Comparison of ENCODE assay signal across 35 cellular contexts in genomic region chr5:128586848-128587247, GRCh38. TPM values are rescaled to one million over a fixed set of nuclear protein-coding genes. Genes with fewer than 3 reads are reported as not detected.
"Had no signal": no experiment of that assay in that cellular context is flagged by ENCODE, and none has a peak within 500 bp of the region (broad histone marks: within the 10 kb centered on the region; RNA-seq: fewer than 3 reads in every experiment).

No MANE protein-coding gene starts in this region.

- H3K27me3 ChIP-seq: adrenal gland, body of pancreas, esophagus muscularis mucosa, foreskin keratinocyte, gastrocnemius medialis, heart left ventricle had no signal

- ATAC-seq: activated CD4-positive, CD25-positive, alpha-beta regulatory T cell treated with anti-CD3 and anti-CD28 coated beads, Interleukin-2, amount 50 U/mL, for 24 hours; activated CD8-positive, alpha-beta T cell treated with anti-CD3 and anti-CD28 coated beads for 36 hours; activated T-cell treated with anti-CD3 and anti-CD28 coated beads, Interleukin-2, amount 50 U/mL, for 4 hours; activated T-helper 17 cell treated with anti-CD3 and anti-CD28 coated beads, Interleukin-2, amount 50 U/mL, for 72 hours; body of pancreas; effector memory CD8-positive, alpha-beta T cell; foreskin keratinocyte; gastrocnemius medialis; heart left ventricle; T-helper 17 cell had no signal

- H3K4me1 ChIP-seq: adrenal gland, body of pancreas, esophagus muscularis mucosa, foreskin keratinocyte, gastrocnemius medialis, heart left ventricle had no signal

- H3K36me3 ChIP-seq: adrenal gland, esophagus muscularis mucosa, gastrocnemius medialis, heart left ventricle, WERI-Rb-1 had no signal

- H3K27me3 Mint-ChIP-seq: activated B cell treated with CpG ODN at 0.5 μM for 24 hours; activated CD8-positive, alpha-beta T cell treated with anti-CD3 and anti-CD28 coated beads for 36 hours; activated naive CD8-positive, alpha-beta T cell; activated T-helper 17 cell treated with anti-CD3 and anti-CD28 coated beads, Interleukin-2, amount 50 U/mL, for 72 hours; effector memory CD8-positive, alpha-beta T cell; T-helper 17 cell had no signal

- H3K4me3 ChIP-seq: adrenal gland, body of pancreas, coronary artery, esophagus muscularis mucosa, gastrocnemius medialis, heart left ventricle had no signal

- H3K9me3 ChIP-seq: adrenal gland, body of pancreas, esophagus muscularis mucosa, gastrocnemius medialis had no signal

- H3K27ac Mint-ChIP-seq: activated B cell treated with CpG ODN at 0.5 μM for 24 hours; activated CD8-positive, alpha-beta T cell treated with anti-CD3 and anti-CD28 coated beads for 36 hours; activated naive CD8-positive, alpha-beta T cell; activated T-helper 17 cell treated with anti-CD3 and anti-CD28 coated beads, Interleukin-2, amount 50 U/mL, for 72 hours; effector memory CD8-positive, alpha-beta T cell; T-helper 17 cell; T-helper 2 cell treated with Interferon-gamma antibody and Interleukin-4, amounts not matched to agents 5 μg/mL and 100 μg/mL, for 36 hours had no signal

- H3K4me1 Mint-ChIP-seq: activated B cell treated with CpG ODN at 0.5 μM for 24 hours; activated T-helper 17 cell treated with anti-CD3 and anti-CD28 coated beads, Interleukin-2, amount 50 U/mL, for 72 hours; T-helper 17 cell had no signal

- DNase-seq: activated B cell treated with CpG ODN at 0.5 μM for 24 hours; activated CD4-positive, alpha-beta T cell treated with anti-CD3 and anti-CD28 coated beads for 48 hours; activated CD4-positive, alpha-beta T cell treated with anti-CD3 and anti-CD28 coated beads, Interleukin-2, amount 50 U/mL, for 1 hour; activated CD4-positive, alpha-beta T cell treated with anti-CD3 and anti-CD28 coated beads, Interleukin-2, amount 50 U/mL, for 48 hours; activated CD8-positive, alpha-beta memory T cell treated with anti-CD3 and anti-CD28 coated beads for 24 hours; activated CD8-positive, alpha-beta T cell treated with anti-CD3 and anti-CD28 coated beads for 36 hours; activated effector memory CD4-positive, alpha-beta T cell treated with Interleukin-2 at 50 U/mL for 16 hours; activated gamma-delta T cell treated with Interleukin-2 at 50 U/mL for 16 hours; activated naive CD4-positive, alpha-beta T cell treated with anti-CD3 and anti-CD28 coated beads, Interleukin-2, amount 50 U/mL, for 16 hours; activated naive CD4-positive, alpha-beta T cell treated with Interleukin-2 at 50 U/mL for 16 hours; activated T-cell treated with anti-CD3 and anti-CD28 coated beads, Interleukin-2, amount 50 U/mL, for 4 hours; adrenal gland; amygdala; aorta; body of pancreas; caudate nucleus; cerebellar nuclear complex; dermis blood vessel endothelial cell; effector CD4-positive, alpha-beta T cell; effector memory CD8-positive, alpha-beta T cell; erythroblast; foreskin keratinocyte; gastrocnemius medialis; glutamatergic neuron; heart left ventricle; T-helper 1 cell; T-helper 17 cell; T1000; WERI-Rb-1 had no signal

- H3K36me3 Mint-ChIP-seq: activated naive CD8-positive, alpha-beta T cell had no signal

- H3K27ac ChIP-seq: adrenal gland, body of pancreas, coronary artery, esophagus muscularis mucosa, foreskin keratinocyte, gastrocnemius medialis, heart left ventricle, WERI-Rb-1 had no signal

- H3K4me3 Mint-ChIP-seq: activated B cell treated with CpG ODN at 0.5 μM for 24 hours; activated CD8-positive, alpha-beta T cell treated with anti-CD3 and anti-CD28 coated beads for 36 hours; activated naive CD8-positive, alpha-beta T cell; activated T-cell treated with anti-CD3 and anti-CD28 coated beads, Interleukin-2, amount 50 U/mL, for 4 hours; activated T-helper 17 cell treated with anti-CD3 and anti-CD28 coated beads, Interleukin-2, amount 50 U/mL, for 72 hours; effector memory CD8-positive, alpha-beta T cell; T-helper 17 cell; T-helper 2 cell treated with Interferon-gamma antibody and Interleukin-4, amounts not matched to agents 5 μg/mL and 100 μg/mL, for 36 hours had no signal

RNA-seq across cellular contexts. Expression of gene FBN2, which starts 48.8 kb away (rescaled TPM):
- total RNA-seq: activated B cell treated with CpG ODN at 0.5 μM for 24 hours; activated CD8-positive, alpha-beta T cell treated with anti-CD3 and anti-CD28 coated beads for 36 hours; activated T-helper 17 cell treated with anti-CD3 and anti-CD28 coated beads, Interleukin-2, amount 50 U/mL, for 72 hours had no signal
